ENCODE assay signal across 8 cellular contexts in genomic region chr11:11787305-11788066, GRCh38. TPM values are rescaled to one million over a fixed set of nuclear protein-coding genes. Genes with fewer than 3 reads are reported as not detected.
A peak's percentile ranks its signal among the peaks of the same experiment; 100 is the strongest.
DNase-seq lines count a peak whose midpoint lies in the region; ATAC-seq and TF ChIP-seq lines count a peak whose summit lies in the region.

No MANE protein-coding gene starts in this region.

- no peaks in the 10 kb centered on the region for H3K4me1 ChIP-seq in lower lobe of right lung

- no peaks in the 10 kb centered on the region for H3K36me3 ChIP-seq in lower lobe of right lung

- DNase-seq in GM10248 (ENCODE audit: extremely low spot score) (peak; percentile 59), NCI-H526 (lab: John Stamatoyannopoulos, UW) (peak; percentile 74 to 92), dermis blood vessel endothelial cell (peak; percentile 79), lower lobe of right lung (peak; percentile 66)
- DNase-seq in activated CD4-positive, alpha-beta T cell treated with anti-CD3 and anti-CD28 coated beads, Interleukin-2, amount 10 ng/mL, durations not matched to agents 7 days and 5 days = peak; percentile 80
- peak; percentile 52 for DNase-seq in stimulated activated CD8-positive, alpha-beta memory T cell treated with anti-CD3 and anti-CD28 coated beads, Interleukin-15, amount 100 ng/mL, for 1 hour (ENCODE audit: low read depth)

- TF ChIP-seq CTCF in GM10248 (IDR thresholded peaks at IDR 0.05; ENCODE audit: control extremely low read depth, extremely low read depth, low read depth, missing control alignments) (peak; percentile 70), lower lobe of right lung (IDR thresholded peaks at IDR 0.05) (peak; percentile 90)

- H3K9me3 Mint-ChIP-seq in activated CD4-positive, alpha-beta T cell treated with anti-CD3 and anti-CD28 coated beads, Interleukin-2, amount 10 ng/mL, durations not matched to agents 7 days and 5 days = no peaks in the 10 kb centered on the region

- no peaks in the 10 kb centered on the region for H3K9me3 ChIP-seq in lower lobe of right lung

- no peak overlapping the region for H3K27ac ChIP-seq in lower lobe of right lung

- no peak overlapping the region for H3K27ac Mint-ChIP-seq in activated CD4-positive, alpha-beta T cell treated with anti-CD3 and anti-CD28 coated beads, Interleukin-2, amount 10 ng/mL, durations not matched to agents 7 days and 5 days

- CTCF ChIA-PET in GM10248 (lab: Yijun Ruan, JAX) = interaction anchor here (0.6 to 6.0 kb wide), 48 partner anchors 11 to 1017 kb away, joined by 3 to 102 read pairs (median 4); partner anchors contain the start of gene GALNT18
- CTCF ChIA-PET in activated CD4-positive, alpha-beta T cell treated with anti-CD3 and anti-CD28 coated beads, Interleukin-2, amount 10 ng/mL, durations not matched to agents 7 days and 5 days (lab: Charles Lee) = interaction anchor here (0.9 to 3.4 kb wide), 9 partner anchors 12 to 856 kb away, joined by 3 to 9 read pairs (median 4); no protein-coding TSS in a partner anchor

- POLR2A ChIA-PET in GM10248 (lab: Yijun Ruan, JAX) = interaction anchor here (0.8 kb wide), 1 partner anchor 79 kb away, joined by 3 read pairs; no protein-coding TSS in a partner anchor
- POLR2A ChIA-PET in activated CD4-positive, alpha-beta T cell treated with anti-CD3 and anti-CD28 coated beads, Interleukin-2, amount 10 ng/mL, durations not matched to agents 7 days and 5 days (lab: Charles Lee) = interaction anchor here (0.6 kb wide), 1 partner anchor 353 kb away, joined by 3 read pairs; no protein-coding TSS in a partner anchor

- H3K27me3 ChIP-seq in lower lobe of right lung (ENCODE audit: low read depth) = no peaks in the 10 kb centered on the region

- no peaks in the 10 kb centered on the region for H3K36me3 Mint-ChIP-seq in activated CD4-positive, alpha-beta T cell treated with anti-CD3 and anti-CD28 coated beads, Interleukin-2, amount 10 ng/mL, durations not matched to agents 7 days and 5 days (ENCODE audit: low read depth)

- H3K4me1 Mint-ChIP-seq in activated CD4-positive, alpha-beta T cell treated with anti-CD3 and anti-CD28 coated beads, Interleukin-2, amount 10 ng/mL, durations not matched to agents 7 days and 5 days = peaks cover 4% of the 10 kb centered on the region

- no peak overlapping the region for H3K4me3 ChIP-seq in lower lobe of right lung

- ATAC-seq in HG02885 (IDR thresholded peaks at IDR 0.05; ENCODE audit: poor library complexity, unreplicated experiment) = peak; percentile 74
- ATAC-seq in lower lobe of right lung = peak; percentile 90 to 92
- ATAC-seq in GM21529 (IDR thresholded peaks at IDR 0.05; ENCODE audit: unreplicated experiment) = no peak

- intact Hi-C loops in lower lobe of right lung (cut with DNase I) = loop anchor here (5.0 kb wide), 1 partner anchor 755 kb away; no protein-coding TSS in a partner anchor

- peaks cover 1% of the 10 kb centered on the region for H3K27me3 Mint-ChIP-seq in activated CD4-positive, alpha-beta T cell treated with anti-CD3 and anti-CD28 coated beads, Interleukin-2, amount 10 ng/mL, durations not matched to agents 7 days and 5 days

- H3K4me3 Mint-ChIP-seq in activated CD4-positive, alpha-beta T cell treated with anti-CD3 and anti-CD28 coated beads, Interleukin-2, amount 10 ng/mL, durations not matched to agents 7 days and 5 days = no peak overlapping the region

RNA-seq across cellular contexts. Expression of gene USP47, which starts 54.3 kb away (rescaled TPM):
- total RNA-seq in activated CD4-positive, alpha-beta T cell treated with anti-CD3 and anti-CD28 coated beads, Interleukin-2, amount 10 ng/mL, durations not matched to agents 7 days and 5 days = 10 to 100 TPM; 38.2 to 42.5 TPM
- total RNA-seq in dermis blood vessel endothelial cell = 63.5 and 72.7 TPM in 2 replicates
- total RNA-seq in lower lobe of right lung = 45.2 TPM
